Comparison of ENCODE assay signal across 14 cellular contexts in the genomic region with DNA sequence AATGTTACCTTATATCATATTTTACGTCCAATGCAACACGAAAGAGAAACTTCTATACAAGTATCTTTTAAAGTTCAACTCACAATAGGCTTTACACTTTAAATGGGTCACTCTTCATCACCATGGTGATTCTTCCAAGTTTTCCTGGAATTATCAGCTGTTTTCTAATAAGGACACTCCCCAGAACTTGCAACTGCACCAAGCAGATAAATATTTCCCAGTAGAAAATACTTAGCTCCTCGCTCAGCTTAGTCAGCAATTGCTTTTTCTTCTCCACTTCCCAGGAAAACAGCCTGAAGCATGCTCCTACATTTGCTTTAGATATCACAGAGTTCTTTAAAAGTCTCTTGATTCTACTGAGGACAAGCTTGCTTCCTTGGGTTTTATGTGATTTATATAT. TPM values are rescaled to one million over a fixed set of nuclear protein-coding genes. Genes with fewer than 3 reads are reported as not detected.
DNase-seq lines count a peak whose midpoint lies in the region; ATAC-seq and TF ChIP-seq lines count a peak whose summit lies in the region.
"Had no signal": no experiment of that assay in that cellular context is flagged by ENCODE, and none has a peak within 500 bp of the region (broad histone marks: within the 10 kb centered on the region; RNA-seq: fewer than 3 reads in every experiment).

No MANE protein-coding gene starts in this region.

- H3K4me3 ChIP-seq in ACC112 (ENCODE audit: low read depth, low read length) (peak overlapping the region; percentile 64), body of pancreas (no peak overlapping the region), left ventricle myocardium inferior (no peak overlapping the region), osteoblast (ENCODE audit: insufficient read depth, low read length) (peak overlapping the region; percentile 6)
- H3K4me3 ChIP-seq: A549 had no signal

- H3K4me1 ChIP-seq in ACC112 (ENCODE audit: control insufficient read depth, insufficient read depth, low read length, unreplicated experiment), result peaks cover 43% of the 10 kb centered on the region
- H3K4me1 ChIP-seq in body of pancreas, result peaks cover 16% of the 10 kb centered on the region
- peaks cover 24% of the 10 kb centered on the region for H3K4me1 ChIP-seq in left ventricle myocardium inferior
- H3K4me1 ChIP-seq in osteoblast (ENCODE audit: insufficient read depth, low read length), result peaks cover 46% of the 10 kb centered on the region

- H3K79me2 ChIP-seq in ACC112 (ENCODE audit: control insufficient read depth, insufficient read depth, low read length, unreplicated experiment) (no peaks in the 10 kb centered on the region), osteoblast (ENCODE audit: insufficient read depth, low read length) (no peaks in the 10 kb centered on the region)

- ATAC-seq in body of pancreas (peak; percentile 19), HG02571 (IDR thresholded peaks at IDR 0.05; ENCODE audit: unreplicated experiment) (no peak), HG03460 (IDR thresholded peaks at IDR 0.05; ENCODE audit: unreplicated experiment) (no peak), GM18868 (IDR thresholded peaks at IDR 0.05; ENCODE audit: unreplicated experiment) (no peak)
- ATAC-seq: A549; activated T-cell treated with anti-CD3 and anti-CD28 coated beads, Interleukin-2, amount 50 U/mL, for 4 hours had no signal

- no peak for TF ChIP-seq CTCF in body of pancreas (IDR thresholded peaks at IDR 0.05)
- no peak for TF ChIP-seq CTCF in left ventricle myocardium inferior (IDR thresholded peaks at IDR 0.05; ENCODE audit: borderline replicate concordance)
- no peak for TF ChIP-seq CTCF in osteoblast (IDR thresholded peaks at IDR 0.05; ENCODE audit: extremely low read depth, low read depth, low read length)

- intact Hi-C loops in body of pancreas (cut with DNase I), result no loop called here
- intact Hi-C loops in left ventricle myocardium inferior (cut with micrococcal nuclease), result no loop called here

- H2AFZ ChIP-seq in ACC112 (ENCODE audit: low read length, unreplicated experiment) (peak overlapping the region; percentile 89), osteoblast (ENCODE audit: low read length) (peak overlapping the region; percentile 19)

- DNase-seq in body of pancreas (no peak), left ventricle myocardium inferior (no peak), osteoblast (ENCODE audit: insufficient read length, low spot score, missing footprints) (no peak), SHP77 (lab: John Stamatoyannopoulos, UW) (no peak)
- DNase-seq: activated T-cell treated with anti-CD3 and anti-CD28 coated beads, Interleukin-2, amount 50 U/mL, for 4 hours; CD4-positive, alpha-beta memory T cell; EL; NCI-H2107; NCI-H748 treated with DMSO at 0.1 percent for 48 hours had no signal

- H3K27me3 ChIP-seq in ACC112 (ENCODE audit: insufficient read depth, low read length) (no peaks in the 10 kb centered on the region), body of pancreas (no peaks in the 10 kb centered on the region), left ventricle myocardium inferior (ENCODE audit: low read depth) (no peaks in the 10 kb centered on the region), osteoblast (ENCODE audit: insufficient read depth, low read length) (no peaks in the 10 kb centered on the region)

- H3K27ac ChIP-seq in ACC112 (ENCODE audit: low read depth, low read length) (peak overlapping the region; percentile 24), body of pancreas (no peak overlapping the region), left ventricle myocardium inferior (replicated peaks) (peak overlapping the region; percentile 56), osteoblast (ENCODE audit: low read depth, low read length) (peak overlapping the region; percentile 16)
- H3K27ac ChIP-seq: A549 had no signal

- TF ChIP-seq POLR2A in body of pancreas (IDR thresholded peaks at IDR 0.05), result no peak

- WGBS in body of pancreas, 2 donors, result 70 to 80% methylated on average over 3 of the region's 3 CpGs

- no peaks in the 10 kb centered on the region for H3K9me3 ChIP-seq in body of pancreas
- H3K9me3 ChIP-seq in left ventricle myocardium inferior (replicated peaks), result peaks cover 5% of the 10 kb centered on the region
- H3K9me3 ChIP-seq in osteoblast (ENCODE audit: low read depth, low read length), result no peaks in the 10 kb centered on the region

- no peaks in the 10 kb centered on the region for H4K20me1 ChIP-seq in osteoblast (ENCODE audit: insufficient read depth, low read length)

- H3K4me2 ChIP-seq in osteoblast (ENCODE audit: insufficient read depth, low read length), result peak overlapping the region; percentile 53
- H3K4me2 ChIP-seq: A549 had no signal

- H3K36me3 ChIP-seq in ACC112 (ENCODE audit: insufficient read depth, low read length) (no peaks in the 10 kb centered on the region), body of pancreas (replicated peaks in 1 of 2; ENCODE audit: insufficient read depth in 1 of 2, low read depth in 2 of 2) (no peaks in the 10 kb centered on the region), left ventricle myocardium inferior (no peaks in the 10 kb centered on the region), osteoblast (ENCODE audit: insufficient read depth, low read length) (no peaks in the 10 kb centered on the region)

RNA-seq across cellular contexts. Expression of a gene that starts 25.7 kb away (rescaled TPM):
- total RNA-seq in body of pancreas (10 to 100 TPM; 37.9 to 40.5 TPM), left ventricle myocardium inferior (113 TPM), osteoblast (439 and 1,018 TPM in 2 replicates)

RNA-seq across cellular contexts. Expression of a gene that starts 58.8 kb away (rescaled TPM):
- total RNA-seq in body of pancreas (100 to 1,000 TPM in 1 of 2 donors, 10 to 100 TPM in 1; 77.6 to 104 TPM), left ventricle myocardium inferior (35.7 TPM), osteoblast (123 and 140 TPM in 2 replicates)

Comparison
In these comparisons a context has a peak if more than half of its experiments do, and no peak if none do; other contexts are left out.
1. H3K27ac ChIP-seq: peak in ACC112 (single experiment), left ventricle myocardium inferior (single experiment) and osteoblast (single experiment); none in body of pancreas (0 of 4).
2. H3K4me3 ChIP-seq: peak in ACC112 (single experiment) and osteoblast (single experiment); none in body of pancreas (0 of 2) and left ventricle myocardium inferior (single experiment).